In the genomic region with DNA sequence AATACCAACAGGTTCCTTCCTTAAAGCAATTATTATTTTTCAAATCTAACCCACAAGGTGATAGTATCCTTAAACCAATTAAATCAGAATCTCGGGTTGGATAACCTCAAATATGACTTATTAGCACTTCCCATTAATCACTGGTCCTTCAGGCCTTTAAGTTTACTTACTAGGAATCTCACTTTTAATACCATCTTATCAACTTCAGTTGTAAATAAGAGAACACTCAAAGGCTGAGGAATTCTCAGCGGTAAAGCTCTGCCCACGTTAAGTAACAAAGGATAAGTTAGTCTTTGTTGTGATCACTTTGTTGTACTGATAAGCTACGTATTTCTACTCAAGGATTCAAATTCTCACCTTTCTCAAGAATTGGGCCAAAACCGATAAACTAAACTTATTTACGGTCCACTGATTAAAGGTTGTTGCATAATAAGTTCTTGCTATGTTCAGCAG, we compare ENCODE assay signal across 9 cellular contexts.
DNase-seq lines count a peak whose midpoint lies in the region; ATAC-seq, FAIRE-seq and TF ChIP-seq lines count a peak whose summit lies in the region.
"Had no signal": no experiment of that assay in that cellular context is flagged by ENCODE, and none has a peak within 500 bp of the region (broad histone marks: within the 10 kb centered on the region; RNA-seq: fewer than 3 reads in every experiment).

No MANE protein-coding gene starts in this region.

- TF ChIP-seq POLR2A in H54 (IDR thresholded peaks at IDR 0.05; ENCODE audit: low read depth, low read length): no peak

- H3K27ac Mint-ChIP-seq in activated B cell treated with CpG ODN at 0.5 μM for 24 hours: peak overlapping the region; percentile 97

- H3K27me3 ChIP-seq in iPS-15b (ENCODE audit: control insufficient read depth, insufficient read depth, low read length) (no peaks in the 10 kb centered on the region), stomach smooth muscle (ENCODE audit: control insufficient read depth in 1 of 2, insufficient read depth in 2 of 2, low read length in 2 of 2) (peaks cover 0 to 7% of the 10 kb centered on the region in 2 donors)

- peak overlapping the region; percentile 70 for H3K27ac ChIP-seq in stomach smooth muscle (ENCODE audit: low read length)
- H3K27ac ChIP-seq: C4-2B had no signal

- H3K4me1 ChIP-seq in iPS-15b (ENCODE audit: control insufficient read depth, insufficient read depth, low read length) (peaks cover 2% of the 10 kb centered on the region), stomach smooth muscle (ENCODE audit: control insufficient read depth, insufficient read depth, low read length) (no peaks in the 10 kb centered on the region)

- H3K9ac ChIP-seq in iPS-15b (ENCODE audit: low read depth, low read length): peak overlapping the region; percentile 99
- H3K9ac ChIP-seq in stomach smooth muscle (ENCODE audit: low read length in 2 of 2): peak overlapping the region in 1 of 2 donors; percentile 73

- POLR2A ChIA-PET in activated B cell treated with CpG ODN at 0.5 μM for 24 hours (lab: Charles Lee): interaction anchor here (1.0 to 11.7 kb wide), 20 partner anchors 8 to 1810 kb away, joined by 3 to 1167 read pairs (median 7); a partner anchor contains a TSS

- intact Hi-C loops in activated B cell treated with CpG ODN at 0.5 μM for 24 hours (cut with micrococcal nuclease): loop anchor here (10.0 kb wide), 2 partner anchors 1585 to 1805 kb away; a partner anchor contains a TSS

- ATAC-seq in activated B cell treated with CpG ODN at 0.5 μM for 24 hours (ENCODE audit: low read depth): no peak

- no peak for TF ChIP-seq CTCF in activated B cell treated with CpG ODN at 0.5 μM for 24 hours (IDR thresholded peaks at IDR 0.05)

- peak overlapping the region; percentile 92 for H3K4me3 Mint-ChIP-seq in activated B cell treated with CpG ODN at 0.5 μM for 24 hours

- H3K4me3 ChIP-seq in iPS-15b (ENCODE audit: low read depth, low read length) (peak overlapping the region; percentile 83), stomach smooth muscle (ENCODE audit: low read length in 2 of 2) (peak overlapping the region; percentile 68 to 78)

- peaks cover 2% of the 10 kb centered on the region for H3K9me3 Mint-ChIP-seq in activated B cell treated with CpG ODN at 0.5 μM for 24 hours

- peaks cover 25% of the 10 kb centered on the region for H3K36me3 Mint-ChIP-seq in activated B cell treated with CpG ODN at 0.5 μM for 24 hours (ENCODE audit: low read depth)

- H3K36me3 ChIP-seq in iPS-15b (ENCODE audit: control insufficient read depth, insufficient read depth, low read length) (no peaks in the 10 kb centered on the region), stomach smooth muscle (ENCODE audit: control insufficient read depth in 2 of 2, insufficient read depth in 2 of 2, low read length in 2 of 2) (no peaks in the 10 kb centered on the region)

- no peaks in the 10 kb centered on the region for H3K27me3 Mint-ChIP-seq in activated B cell treated with CpG ODN at 0.5 μM for 24 hours

- H3K9me3 ChIP-seq in iPS-15b (ENCODE audit: control insufficient read depth, insufficient read depth, low read length) (no peaks in the 10 kb centered on the region), stomach smooth muscle (ENCODE audit: control insufficient read depth in 2 of 2, low read length in 2 of 2) (no peaks in the 10 kb centered on the region)

- FAIRE-seq in H54 (lab: Jason Lieb, UNC): no peak

- DNase-seq in NCI-H2171 treated with DMSO at 0.1 percent for 48 hours (lab: John Stamatoyannopoulos, UW) (peak; percentile 53), NCI-H2171 (lab: John Stamatoyannopoulos, UW) (no peak), activated B cell treated with CpG ODN at 0.5 μM for 24 hours (no peak), cerebellum (ENCODE audit: low spot score) (no peak), NCI-H524 (lab: John Stamatoyannopoulos, UW) (no peak), H54 (ENCODE audit: insufficient read length, low spot score) (no peak)

- H3K4me1 Mint-ChIP-seq in activated B cell treated with CpG ODN at 0.5 μM for 24 hours: peaks cover 36% of the 10 kb centered on the region

- CTCF ChIA-PET in activated B cell treated with CpG ODN at 0.5 μM for 24 hours (lab: Charles Lee): interaction anchor here (1.0 kb wide), 1 partner anchor 34 kb away, joined by 3 read pairs; no protein-coding TSS in a partner anchor
